Comparison of ENCODE assay signal across 18 cellular contexts in genomic region chr2:206071832-206072231, GRCh38.
"Had no signal": no experiment of that assay in that cellular context is flagged by ENCODE, and none has a peak within 500 bp of the region (broad histone marks: within the 10 kb centered on the region; RNA-seq: fewer than 3 reads in every experiment).

No MANE protein-coding gene starts in this region.

- FAIRE-seq: endometrium, TTC549 had no signal

- H3K27me3 Mint-ChIP-seq: activated CD4-positive, alpha-beta T cell treated with anti-CD3 and anti-CD28 coated beads, Interleukin-2, amount 10 ng/mL, durations not matched to agents 7 days and 5 days; activated naive CD4-positive, alpha-beta T cell treated with anti-CD3 and anti-CD28 coated beads, Interleukin-2, amount 50 U/mL, for 24 hours; naive thymus-derived CD4-positive, alpha-beta T cell had no signal

- DNase-seq: activated CD4-positive, alpha-beta T cell treated with anti-CD3 and anti-CD28 coated beads, Interleukin-2, amount 10 ng/mL, durations not matched to agents 7 days and 5 days; activated CD4-positive, CD25-positive, alpha-beta regulatory T cell; activated effector memory CD4-positive, alpha-beta T cell treated with Interleukin-2 at 50 U/mL for 16 hours; amygdala; brain microvascular endothelial cell; dorsolateral prefrontal cortex; hippocampal formation; kidney glomerular epithelial cell; midbrain; naive thymus-derived CD4-positive, alpha-beta T cell; stimulated activated CD4-positive, alpha-beta T cell treated with anti-CD3 and anti-CD28 coated beads, Interleukin-15, amount 100 ng/mL, for 24 hours; tibial artery had no signal

- ATAC-seq: naive thymus-derived CD4-positive, alpha-beta T cell had no signal

- H3K9me3 Mint-ChIP-seq: activated naive CD4-positive, alpha-beta T cell treated with anti-CD3 and anti-CD28 coated beads, Interleukin-2, amount 50 U/mL, for 24 hours had no signal

- H3K9me3 ChIP-seq: neutrophil, tibial artery, vagina had no signal

- H3K4me3 Mint-ChIP-seq: activated CD4-positive, alpha-beta T cell treated with anti-CD3 and anti-CD28 coated beads, Interleukin-2, amount 10 ng/mL, durations not matched to agents 7 days and 5 days; activated naive CD4-positive, alpha-beta T cell treated with anti-CD3 and anti-CD28 coated beads, Interleukin-2, amount 50 U/mL, for 24 hours; T-helper 1 cell treated with Interleukin-12 subunit alpha and Interleukin-12 subunit beta and Interleukin-4 antibody, amounts not matched to agents 30 μg/mL and 1 μg/mL, for 36 hours had no signal

- H3K27ac Mint-ChIP-seq: activated CD4-positive, alpha-beta T cell treated with anti-CD3 and anti-CD28 coated beads, Interleukin-2, amount 10 ng/mL, durations not matched to agents 7 days and 5 days; activated naive CD4-positive, alpha-beta T cell treated with anti-CD3 and anti-CD28 coated beads, Interleukin-2, amount 50 U/mL, for 24 hours; T-helper 1 cell treated with Interleukin-12 subunit alpha and Interleukin-12 subunit beta and Interleukin-4 antibody, amounts not matched to agents 30 μg/mL and 1 μg/mL, for 36 hours had no signal
